Comparison of ENCODE assay signal across 18 cellular contexts in genomic region chr3:111589303-111590095, GRCh38. TPM values are rescaled to one million over a fixed set of nuclear protein-coding genes. Genes with fewer than 3 reads are reported as not detected.
DNase-seq lines count a peak whose midpoint lies in the region; ATAC-seq and TF ChIP-seq lines count a peak whose summit lies in the region.
"Had no signal": no experiment of that assay in that cellular context is flagged by ENCODE, and none has a peak within 500 bp of the region (broad histone marks: within the 10 kb centered on the region; RNA-seq: fewer than 3 reads in every experiment).

No MANE protein-coding gene starts in this region.

- no peaks in the 10 kb centered on the region for H3K27me3 ChIP-seq in naive thymus-derived CD4-positive, alpha-beta T cell (ENCODE audit: control insufficient read depth in 2 of 2, insufficient read depth in 2 of 2, low read length in 2 of 2)
- H3K27me3 ChIP-seq: BLaER1 treated with 17β-estradiol and CSF1 and Interleukin-3, amounts not matched to agents 10 nM and 100 nM; colonic mucosa had no signal

- H3K27me3 Mint-ChIP-seq in stimulated activated naive CD8-positive, alpha-beta T cell treated with anti-CD3 and anti-CD28 coated beads, Interleukin-15, Interleukin-2, amounts not matched to agents 100 ng/mL and 50 ng/mL, for 24 hours: no peaks in the 10 kb centered on the region
- H3K27me3 Mint-ChIP-seq in activated B cell treated with CpG ODN at 0.5 μM for 24 hours (no peaks in the 10 kb centered on the region), type B pancreatic cell (no peaks in the 10 kb centered on the region)
- H3K27me3 Mint-ChIP-seq in naive thymus-derived CD4-positive, alpha-beta T cell: no peaks in the 10 kb centered on the region

- H3K27ac ChIP-seq in naive thymus-derived CD4-positive, alpha-beta T cell (ENCODE audit: low read depth, low read length): no peak overlapping the region
- H3K27ac ChIP-seq: BLaER1 treated with 17β-estradiol and CSF1 and Interleukin-3, amounts not matched to agents 10 nM and 100 nM; colonic mucosa; heart right ventricle had no signal

- no peaks in the 10 kb centered on the region for H3K9me3 ChIP-seq in naive thymus-derived CD4-positive, alpha-beta T cell (ENCODE audit: control insufficient read depth in 2 of 3, low read length in 3 of 3)
- H3K9me3 ChIP-seq: colonic mucosa, HAP-1, heart right ventricle had no signal

- H3K4me1 Mint-ChIP-seq in stimulated activated naive CD8-positive, alpha-beta T cell treated with anti-CD3 and anti-CD28 coated beads, Interleukin-15, Interleukin-2, amounts not matched to agents 100 ng/mL and 50 ng/mL, for 24 hours (ENCODE audit: low read depth): peaks cover 76% of the 10 kb centered on the region
- peaks cover 57% of the 10 kb centered on the region for H3K4me1 Mint-ChIP-seq in activated B cell treated with CpG ODN at 0.5 μM for 24 hours
- no peaks in the 10 kb centered on the region for H3K4me1 Mint-ChIP-seq in type B pancreatic cell (ENCODE audit: unreplicated experiment)
- H3K4me1 Mint-ChIP-seq in naive thymus-derived CD4-positive, alpha-beta T cell: peaks cover 11 to 73% (median 30%) of the 10 kb centered on the region in 7 donors

- no peak for ATAC-seq in stimulated activated naive CD8-positive, alpha-beta T cell treated with anti-CD3 and anti-CD28 coated beads, Interleukin-15, Interleukin-2, amounts not matched to agents 100 U/mL and 50 U/mL, for 24 hours
- ATAC-seq in activated B cell treated with CpG ODN at 0.5 μM for 24 hours (ENCODE audit: low read depth): no peak
- ATAC-seq in HG03139 (IDR thresholded peaks at IDR 0.05; ENCODE audit: unreplicated experiment): no peak
- no peak for ATAC-seq in naive thymus-derived CD4-positive, alpha-beta T cell
- ATAC-seq: GM12878, heart right ventricle had no signal

- POLR2A ChIA-PET in activated B cell treated with CpG ODN at 0.5 μM for 24 hours (lab: Charles Lee): interaction anchor here (0.8 to 1.2 kb wide), 3 partner anchors 10 to 47 kb away, joined by 3 to 4 read pairs (median 3); no protein-coding TSS in a partner anchor
- POLR2A ChIA-PET in naive thymus-derived CD4-positive, alpha-beta T cell (lab: Charles Lee): interaction anchor here (0.6 to 1.1 kb wide), 2 partner anchors 9 to 10 kb away, joined by 3 read pairs; no protein-coding TSS in a partner anchor

- intact Hi-C loops in activated B cell treated with CpG ODN at 0.5 μM for 24 hours (cut with micrococcal nuclease): no loop called here
- intact Hi-C loops in naive thymus-derived CD4-positive, alpha-beta T cell (cut with micrococcal nuclease): loop anchor here (2.0 to 10.0 kb wide), 2 partner anchors 17 to 905 kb away; partner anchors contain the start of gene BTLA (in 1 of the 2)

- H3K4me3 ChIP-seq in foreskin fibroblast (ENCODE audit: low read depth in 1 of 2, low read length in 2 of 2): no peak overlapping the region
- no peak overlapping the region for H3K4me3 ChIP-seq in naive thymus-derived CD4-positive, alpha-beta T cell (ENCODE audit: low read length)
- H3K4me3 ChIP-seq: BLaER1 treated with 17β-estradiol and CSF1 and Interleukin-3, amounts not matched to agents 10 nM and 100 nM; colonic mucosa; GM12878; HAP-1; heart right ventricle had no signal

- H3K36me3 Mint-ChIP-seq in stimulated activated naive CD8-positive, alpha-beta T cell treated with anti-CD3 and anti-CD28 coated beads, Interleukin-15, Interleukin-2, amounts not matched to agents 100 ng/mL and 50 ng/mL, for 24 hours (ENCODE audit: low read depth): peaks cover 94% of the 10 kb centered on the region
- H3K36me3 Mint-ChIP-seq in activated B cell treated with CpG ODN at 0.5 μM for 24 hours (ENCODE audit: low read depth) (peaks cover 29% of the 10 kb centered on the region), type B pancreatic cell (no peaks in the 10 kb centered on the region)
- peaks cover 20 to 83% (median 61%) of the 10 kb centered on the region in 5 donors for H3K36me3 Mint-ChIP-seq in naive thymus-derived CD4-positive, alpha-beta T cell

- CTCF ChIA-PET in activated B cell treated with CpG ODN at 0.5 μM for 24 hours (lab: Charles Lee): interaction anchor here (0.6 to 3.4 kb wide), 4 partner anchors 10 to 102 kb away, joined by 3 to 18 read pairs (median 6); no protein-coding TSS in a partner anchor
- CTCF ChIA-PET in naive thymus-derived CD4-positive, alpha-beta T cell (lab: Charles Lee): interaction anchor here (0.6 kb wide), 1 partner anchor 306 kb away, joined by 8 read pairs; no protein-coding TSS in a partner anchor

- peaks cover 0 to 72% (median 0%) of the 10 kb centered on the region in 3 experiments for H3K36me3 ChIP-seq in naive thymus-derived CD4-positive, alpha-beta T cell (ENCODE audit: control insufficient read depth in 2 of 3, insufficient read depth in 3 of 3, low read length in 3 of 3)
- H3K36me3 ChIP-seq: colonic mucosa, HAP-1, heart right ventricle had no signal

- peak overlapping the region; percentile 98 for H3K4me3 Mint-ChIP-seq in stimulated activated naive CD8-positive, alpha-beta T cell treated with anti-CD3 and anti-CD28 coated beads, Interleukin-15, Interleukin-2, amounts not matched to agents 100 ng/mL and 50 ng/mL, for 24 hours
- H3K4me3 Mint-ChIP-seq in activated B cell treated with CpG ODN at 0.5 μM for 24 hours (peak overlapping the region; percentile 15), type B pancreatic cell (no peak overlapping the region)
- H3K4me3 Mint-ChIP-seq in naive thymus-derived CD4-positive, alpha-beta T cell: peak overlapping the region in 1 of 10 donors; percentile 29

- TF ChIP-seq CTCF in activated B cell treated with CpG ODN at 0.5 μM for 24 hours (IDR thresholded peaks at IDR 0.05): no peak
- no peak for TF ChIP-seq CTCF in foreskin fibroblast (IDR thresholded peaks at IDR 0.05; ENCODE audit: low read depth, low read length)
- no peak for TF ChIP-seq CTCF in type B pancreatic cell (conservative IDR thresholded peaks at IDR 0.05)

- peaks cover 0 to 12% of the 10 kb centered on the region in 2 donors for H3K4me1 ChIP-seq in naive thymus-derived CD4-positive, alpha-beta T cell (ENCODE audit: control insufficient read depth in 2 of 2, insufficient read depth in 2 of 2, low read length in 2 of 2)
- H3K4me1 ChIP-seq: colonic mucosa, HAP-1, heart right ventricle had no signal

- H3K27ac Mint-ChIP-seq in stimulated activated naive CD8-positive, alpha-beta T cell treated with anti-CD3 and anti-CD28 coated beads, Interleukin-15, Interleukin-2, amounts not matched to agents 100 ng/mL and 50 ng/mL, for 24 hours: peak overlapping the region; percentile 71
- peak overlapping the region; percentile 53 for H3K27ac Mint-ChIP-seq in activated B cell treated with CpG ODN at 0.5 μM for 24 hours
- H3K27ac Mint-ChIP-seq in type B pancreatic cell: peak overlapping the region; percentile 96
- peak overlapping the region in 3 of 9 donors; percentile 24 to 76 (median 38) for H3K27ac Mint-ChIP-seq in naive thymus-derived CD4-positive, alpha-beta T cell

- DNase-seq in stimulated activated naive CD8-positive, alpha-beta T cell treated with anti-CD3 and anti-CD28 coated beads, Interleukin-15, Interleukin-2, amounts not matched to agents 100 U/mL and 50 U/mL, for 24 hours: no peak
- DNase-seq in activated B cell treated with CpG ODN at 0.5 μM for 24 hours (no peak), foreskin fibroblast (peak; percentile 9 to 44), type B pancreatic cell (ENCODE audit: extremely low spot score, unreplicated experiment) (no peak), AG08395 (ENCODE audit: low spot score) (no peak)
- no peak for DNase-seq in naive thymus-derived CD4-positive, alpha-beta T cell
- DNase-seq: activated CD4-positive, alpha-beta T cell treated with anti-CD3 and anti-CD28 coated beads, Interleukin-2, amount 50 U/mL, for 1 hour; colonic mucosa; erythroblast; heart right ventricle; stimulated activated naive CD4-positive, alpha-beta T cell treated with Interleukin-2 at 50 U/mL for 16 hours; T1000 had no signal

- H3K9me3 Mint-ChIP-seq in stimulated activated naive CD8-positive, alpha-beta T cell treated with anti-CD3 and anti-CD28 coated beads, Interleukin-15, Interleukin-2, amounts not matched to agents 100 ng/mL and 50 ng/mL, for 24 hours: peaks cover 12% of the 10 kb centered on the region
- H3K9me3 Mint-ChIP-seq in activated B cell treated with CpG ODN at 0.5 μM for 24 hours: no peaks in the 10 kb centered on the region
- H3K9me3 Mint-ChIP-seq in type B pancreatic cell: peaks cover 13% of the 10 kb centered on the region
- H3K9me3 Mint-ChIP-seq in naive thymus-derived CD4-positive, alpha-beta T cell: peaks cover 0 to 3% (median 0%) of the 10 kb centered on the region in 11 donors

RNA-seq across cellular contexts. Expression of gene ZBED2, which starts 5.6 kb away (rescaled TPM):
- total RNA-seq in activated B cell treated with CpG ODN at 0.5 μM for 24 hours: 4.6 and 5.3 TPM in 2 replicates
- 2.2 and 3.3 TPM in 2 replicates for total RNA-seq in type B pancreatic cell (ENCODE audit: low replicate concordance)
- 10 to 100 TPM in 1 of 5 experiments, under 1 TPM in 3, not detected in 1; 0.13 to 51.8 (median 0.27) TPM for total RNA-seq in naive thymus-derived CD4-positive, alpha-beta T cell
- polyA plus RNA-seq in naive thymus-derived CD4-positive, alpha-beta T cell: 1 to 10 TPM; 1.7 to 1.8 TPM
- total RNA-seq: posterior vena cava had no signal
- polyA plus RNA-seq: heart right ventricle had no signal

RNA-seq across cellular contexts. Expression of gene CD96, which starts 47.5 kb away (rescaled TPM):
- total RNA-seq in activated B cell treated with CpG ODN at 0.5 μM for 24 hours (32.4 and 34.3 TPM in 2 replicates), type B pancreatic cell (ENCODE audit: low replicate concordance) (not detected in 2 replicates)
- total RNA-seq in naive thymus-derived CD4-positive, alpha-beta T cell: 100 to 1,000 TPM; 142 to 309 (median 219) TPM
- 100 to 1,000 TPM; 183 to 205 TPM for polyA plus RNA-seq in naive thymus-derived CD4-positive, alpha-beta T cell

Comparison
In these comparisons a context has a peak if more than half of its experiments do, and no peak if none do; other contexts are left out.
1. DNase-seq: peak in foreskin fibroblast (2 of 2); none in stimulated activated naive CD8-positive, alpha-beta T cell treated with anti-CD3 and anti-CD28 coated beads, Interleukin-15, Interleukin-2, amounts not matched to agents 100 U/mL and 50 U/mL, for 24 hours (single experiment), activated B cell treated with CpG ODN at 0.5 μM for 24 hours (single experiment), type B pancreatic cell (single experiment), naive thymus-derived CD4-positive, alpha-beta T cell (0 of 9) and AG08395 (single experiment).
2. RNA of gene CD96, which starts 47.5 kb away (total RNA-seq): 142 to 309 TPM in naive thymus-derived CD4-positive, alpha-beta T cell and 32.4 to 34.3 TPM in activated B cell treated with CpG ODN at 0.5 μM for 24 hours; not detected in type B pancreatic cell; every median in the first group is over 10 times any median in the second.